Comparison of ENCODE assay signal across 8 cellular contexts in the genomic region with DNA sequence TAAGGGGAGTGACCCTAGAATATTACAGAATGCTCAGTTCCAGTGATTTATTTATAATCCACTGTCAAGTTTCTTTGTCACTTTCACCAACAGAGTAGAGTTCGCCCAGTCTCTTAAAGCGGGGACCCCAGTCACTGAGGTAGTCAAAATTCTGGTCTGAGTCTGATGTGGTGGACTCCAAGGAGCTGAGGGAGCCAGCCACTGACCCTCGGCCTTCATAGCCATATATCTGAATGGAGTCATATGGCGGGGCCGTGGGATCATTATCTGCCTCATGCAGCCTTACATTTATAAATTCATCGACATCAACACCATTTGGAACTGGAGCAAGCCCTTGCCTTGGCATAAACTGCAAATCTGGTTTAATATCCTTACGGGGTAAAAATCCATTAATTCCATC.
"Had no signal": no experiment of that assay in that cellular context is flagged by ENCODE, and none has a peak within 500 bp of the region (broad histone marks: within the 10 kb centered on the region; RNA-seq: fewer than 3 reads in every experiment).

No MANE protein-coding gene starts in this region.

- ATAC-seq: GM12878 had no signal

- DNase-seq: GDM1, GF-D8 had no signal

- FAIRE-seq: G401.6, GM12878, GM12891, GM12892, GM18507, GM19239 had no signal
